In the genomic region with DNA sequence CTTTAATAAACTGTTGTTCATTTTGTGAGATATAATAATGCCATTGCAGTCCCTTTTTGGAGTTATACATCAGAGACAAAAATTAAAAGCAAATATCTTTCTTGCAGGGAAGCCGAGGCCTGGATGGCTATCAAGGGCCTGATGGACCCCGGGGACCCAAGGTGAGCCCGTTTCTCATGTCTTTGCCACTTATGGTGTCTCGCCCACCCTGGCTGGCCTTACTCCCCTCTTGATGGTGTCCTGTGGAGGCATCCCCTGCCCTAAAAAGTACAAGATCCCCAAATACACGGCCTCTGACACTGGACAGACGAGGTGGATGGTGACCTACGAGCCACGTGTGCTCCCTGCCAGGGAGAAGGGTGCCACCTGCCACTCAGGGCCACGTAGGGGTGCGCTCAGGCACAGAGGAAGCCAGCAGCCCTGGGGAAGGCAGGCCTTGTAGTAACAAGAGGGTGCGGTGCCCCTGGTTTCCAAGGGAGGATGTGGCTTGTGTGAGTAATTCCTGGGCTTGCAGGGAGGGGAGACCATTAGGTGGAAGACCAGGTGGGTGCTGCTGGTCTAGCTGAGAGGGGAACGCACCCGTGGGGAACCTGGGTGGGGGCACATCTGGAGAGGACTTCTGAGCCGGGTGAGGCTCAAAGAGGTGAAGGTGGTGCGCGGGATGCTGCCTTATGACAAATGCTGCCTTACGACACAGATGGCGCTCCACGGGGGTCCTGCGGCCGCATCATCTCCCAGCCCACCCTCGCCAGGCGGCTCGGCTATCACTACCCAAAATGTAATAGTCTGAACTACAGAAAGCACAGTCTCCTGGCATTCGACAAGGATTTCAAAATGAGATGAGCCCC, we compare ENCODE assay signal across 22 cellular contexts.
DNase-seq lines count a peak whose midpoint lies in the region; ATAC-seq and TF ChIP-seq lines count a peak whose summit lies in the region.
"Had no signal": no experiment of that assay in that cellular context is flagged by ENCODE, and none has a peak within 500 bp of the region (broad histone marks: within the 10 kb centered on the region; RNA-seq: fewer than 3 reads in every experiment).

No MANE protein-coding gene starts in this region.

- peak overlapping the region in 1 of 12 donors; percentile 46 for H3K27ac ChIP-seq in heart left ventricle
- H3K27ac ChIP-seq in mammary epithelial cell (ENCODE audit: insufficient read depth, low read depth, low read length) = peak overlapping the region; percentile 65
- peak overlapping the region in 3 of 4 donors; percentile 27 to 66 (median 45) for H3K27ac ChIP-seq in transverse colon
- H3K27ac ChIP-seq in MM.1S (ENCODE audit: low read length) = no peak overlapping the region
- H3K27ac ChIP-seq: cardiac muscle cell, left lung had no signal

- H3K27me3 ChIP-seq in heart left ventricle (no peaks in the 10 kb centered on the region), mammary epithelial cell (ENCODE audit: insufficient read depth, low read length) (no peaks in the 10 kb centered on the region), transverse colon (no peaks in the 10 kb centered on the region), MM.1S (replicated peaks; ENCODE audit: insufficient read depth, low read length) (no peaks in the 10 kb centered on the region)
- H3K27me3 ChIP-seq: cardiac muscle cell had no signal

- no peaks in the 10 kb centered on the region for H3F3A ChIP-seq in MM.1S (ENCODE audit: insufficient read depth, low read length)

- BruUV-seq in mammary epithelial cell (replicated peaks; lab: Mats Ljungman, UMichigan) = no TSS peak

- in situ Hi-C loops in mammary epithelial cell (cut with MboI; ENCODE audit: low sequenced_read_pairs in 2 of 2) = no loop called here
- in situ Hi-C loops in transverse colon (cut with MboI; ENCODE audit: low pct_ligation_motif_present in 1 of 4, low pct_unique_long_range_greater_than_20kb in 1 of 4, low sequenced_read_pairs in 3 of 4) = no loop called here

- H3K9me3 Mint-ChIP-seq in activated CD4-positive, alpha-beta T cell treated with anti-CD3 and anti-CD28 coated beads for 36 hours (ENCODE audit: low read depth) = no peaks in the 10 kb centered on the region
- H3K9me3 Mint-ChIP-seq: activated naive CD8-positive, alpha-beta T cell treated with anti-CD3 and anti-CD28 coated beads for 36 hours; activated T-helper 1 cell treated with anti-CD3 and anti-CD28 coated beads, Interleukin-12 subunit alpha, Interleukin-12 subunit beta, Interleukin-2, Interleukin-4 antibody, amounts not matched to agents 30 ng/mL and 10 ng/mL and 1 ng/mL, durations not matched to agents 14 hours and 24 hours and 36 hours; T-helper 1 cell treated with Interleukin-12 subunit alpha and Interleukin-12 subunit beta and Interleukin-4 antibody, amounts not matched to agents 30 μg/mL and 1 μg/mL, for 36 hours; type B pancreatic cell had no signal

- H4K20me1 ChIP-seq in mammary epithelial cell (ENCODE audit: insufficient read depth, low read length) = no peaks in the 10 kb centered on the region
- H4K20me1 ChIP-seq in MM.1S (ENCODE audit: insufficient read depth, low read length) = no peaks in the 10 kb centered on the region

- no peak overlapping the region for H3K27ac Mint-ChIP-seq in activated CD4-positive, alpha-beta T cell treated with anti-CD3 and anti-CD28 coated beads for 36 hours
- H3K27ac Mint-ChIP-seq: activated naive CD8-positive, alpha-beta T cell treated with anti-CD3 and anti-CD28 coated beads for 36 hours; activated T-helper 1 cell treated with anti-CD3 and anti-CD28 coated beads, Interleukin-12 subunit alpha, Interleukin-12 subunit beta, Interleukin-2, Interleukin-4 antibody, amounts not matched to agents 30 ng/mL and 10 ng/mL and 1 ng/mL, durations not matched to agents 14 hours and 24 hours and 36 hours; CD4-positive, CD25-positive, alpha-beta regulatory T cell; T-helper 1 cell treated with Interleukin-12 subunit alpha and Interleukin-12 subunit beta and Interleukin-4 antibody, amounts not matched to agents 30 μg/mL and 1 μg/mL, for 36 hours; type B pancreatic cell had no signal

- TF ChIP-seq POLR2A in heart left ventricle (IDR thresholded peaks at IDR 0.05) (no peak), transverse colon (IDR thresholded peaks at IDR 0.05) (no peak)

- no peaks in the 10 kb centered on the region for H3K9me2 ChIP-seq in MM.1S (replicated peaks; ENCODE audit: insufficient read depth, low read length)

- no peak overlapping the region for H3K4me3 Mint-ChIP-seq in activated CD4-positive, alpha-beta T cell treated with anti-CD3 and anti-CD28 coated beads for 36 hours
- H3K4me3 Mint-ChIP-seq: activated naive CD8-positive, alpha-beta T cell treated with anti-CD3 and anti-CD28 coated beads for 36 hours; activated T-helper 1 cell treated with anti-CD3 and anti-CD28 coated beads, Interleukin-12 subunit alpha, Interleukin-12 subunit beta, Interleukin-2, Interleukin-4 antibody, amounts not matched to agents 30 ng/mL and 10 ng/mL and 1 ng/mL, durations not matched to agents 14 hours and 24 hours and 36 hours; CD4-positive, CD25-positive, alpha-beta regulatory T cell; T-helper 1 cell treated with Interleukin-12 subunit alpha and Interleukin-12 subunit beta and Interleukin-4 antibody, amounts not matched to agents 30 μg/mL and 1 μg/mL, for 36 hours; type B pancreatic cell had no signal

- no peak for ATAC-seq in heart left ventricle
- ATAC-seq in activated CD4-positive, alpha-beta T cell treated with anti-CD3 and anti-CD28 coated beads for 36 hours = no peak
- ATAC-seq: HCT116, left lung had no signal

- POLR2A ChIA-PET in activated CD4-positive, alpha-beta T cell treated with anti-CD3 and anti-CD28 coated beads for 36 hours (lab: Charles Lee) = no interaction called here

- H2AFZ ChIP-seq in mammary epithelial cell (ENCODE audit: low read depth, low read length) = no peak overlapping the region
- H2AFZ ChIP-seq in MM.1S (ENCODE audit: low read length) = no peak overlapping the region

- H3K4me1 Mint-ChIP-seq in activated CD4-positive, alpha-beta T cell treated with anti-CD3 and anti-CD28 coated beads for 36 hours = no peaks in the 10 kb centered on the region

- CTCF ChIA-PET in mammary epithelial cell (lab: Charles Lee; ENCODE audit: low non-redundant PET) = no interaction called here
- CTCF ChIA-PET in activated CD4-positive, alpha-beta T cell treated with anti-CD3 and anti-CD28 coated beads for 36 hours (lab: Charles Lee) = no interaction called here

- 90 to 93% (median 92%) methylated on average over 24 to 25 of the region's 25 CpGs for WGBS in heart left ventricle, 4 donors
- WGBS in mammary epithelial cell (ENCODE audit: low coverage, missing lambda C conversion rate) = 37% methylated on average over 23 of the region's 25 CpGs
- WGBS in transverse colon (ENCODE audit: low coverage in 1 of 2), 2 donors = 84 to 85% methylated on average over 4 to 25 of the region's 25 CpGs

- H3K4me2 ChIP-seq in mammary epithelial cell (ENCODE audit: insufficient read depth, low read depth, low read length) (peak overlapping the region; percentile 43), MM.1S (ENCODE audit: low read depth, low read length) (no peak overlapping the region)

- no peak overlapping the region for H3K4me3 ChIP-seq in heart left ventricle
- no peak overlapping the region for H3K4me3 ChIP-seq in mammary epithelial cell (replicated peaks in 1 of 3; ENCODE audit: insufficient read depth in 1 of 3, low read depth in 2 of 3, low read length in 3 of 3)
- H3K4me3 ChIP-seq in transverse colon = no peak overlapping the region
- no peak overlapping the region for H3K4me3 ChIP-seq in MM.1S (ENCODE audit: low read length)
- H3K4me3 ChIP-seq: cardiac muscle cell, left lung had no signal

- H3K9ac ChIP-seq in mammary epithelial cell (ENCODE audit: insufficient read depth, low read length) (no peak overlapping the region), MM.1S (ENCODE audit: low read length) (no peak overlapping the region)

- TF ChIP-seq EP300 in transverse colon (IDR thresholded peaks at IDR 0.05; ENCODE audit: low read depth) = no peak

- H3K9me3 ChIP-seq in heart left ventricle (no peaks in the 10 kb centered on the region), mammary epithelial cell (replicated peaks; ENCODE audit: insufficient read depth, low read length) (no peaks in the 10 kb centered on the region), transverse colon (no peaks in the 10 kb centered on the region), MM.1S (replicated peaks; ENCODE audit: insufficient read depth, low read length) (no peaks in the 10 kb centered on the region)
- H3K9me3 ChIP-seq: left lung had no signal

- DNase-seq in cardiac septum (ENCODE audit: low spot score) (peak; percentile 60), heart left ventricle (no peak), mammary epithelial cell (peak; percentile 75), kidney tubule cell (ENCODE audit: low spot score) (peak; percentile 63), transverse colon (no peak), MM.1S (no peak), DMS53 (lab: John Stamatoyannopoulos, UW) (no peak)
- no peak for DNase-seq in activated CD4-positive, alpha-beta T cell treated with anti-CD3 and anti-CD28 coated beads for 36 hours
- DNase-seq: 8988T; activated naive CD8-positive, alpha-beta T cell treated with anti-CD3 and anti-CD28 coated beads for 36 hours; CD4-positive, CD25-positive, alpha-beta regulatory T cell; DND-41; left lung; NCI-H187 treated with DMSO at 0.1 percent for 48 hours; nucleus accumbens; SHP77; small intestine had no signal

- no peak for TF ChIP-seq CTCF in heart left ventricle (IDR thresholded peaks at IDR 0.05)
- no peak for TF ChIP-seq CTCF in mammary epithelial cell (conservative IDR thresholded peaks at IDR 0.05 in 1 of 2, IDR thresholded peaks at IDR 0.05 in 1 of 2; ENCODE audit: extremely low read depth in 1 of 2, insufficient read depth in 1 of 2, low read depth in 1 of 2, low read length in 2 of 2)
- no peak for TF ChIP-seq CTCF in transverse colon (IDR thresholded peaks at IDR 0.05)
- TF ChIP-seq CTCF in MM.1S (IDR thresholded peaks at IDR 0.05; ENCODE audit: low read length) = no peak

- H3K36me3 Mint-ChIP-seq in activated CD4-positive, alpha-beta T cell treated with anti-CD3 and anti-CD28 coated beads for 36 hours (ENCODE audit: low read depth) = no peaks in the 10 kb centered on the region
- H3K36me3 Mint-ChIP-seq: activated naive CD8-positive, alpha-beta T cell treated with anti-CD3 and anti-CD28 coated beads for 36 hours; CD4-positive, CD25-positive, alpha-beta regulatory T cell had no signal

- peaks cover 36% of the 10 kb centered on the region for H3K27me3 Mint-ChIP-seq in activated CD4-positive, alpha-beta T cell treated with anti-CD3 and anti-CD28 coated beads for 36 hours
- H3K27me3 Mint-ChIP-seq: type B pancreatic cell had no signal

- H3K79me2 ChIP-seq in mammary epithelial cell (ENCODE audit: insufficient read depth, low read length) (no peaks in the 10 kb centered on the region), MM.1S (ENCODE audit: low read length) (no peaks in the 10 kb centered on the region)

- peaks cover 0 to 11% (median 1%) of the 10 kb centered on the region in 12 donors for H3K4me1 ChIP-seq in heart left ventricle
- H3K4me1 ChIP-seq in mammary epithelial cell (ENCODE audit: insufficient read depth, low read length) = peaks cover 72% of the 10 kb centered on the region
- peaks cover 5 to 15% (median 9%) of the 10 kb centered on the region in 4 donors for H3K4me1 ChIP-seq in transverse colon
- H3K4me1 ChIP-seq in MM.1S (ENCODE audit: low read length) = no peaks in the 10 kb centered on the region

- intact Hi-C loops in cardiac septum (cut with DNase I) = no loop called here
- intact Hi-C loops in heart left ventricle (cut with DNase I) = loop anchor here in 1 of 10 donors (10.0 kb wide), 1 partner anchor 221 kb away; no protein-coding TSS in a partner anchor
- intact Hi-C loops in mammary epithelial cell (cut with micrococcal nuclease) = loop anchor here (2.0 to 10.0 kb wide), 2 partner anchors 33 to 311 kb away; no protein-coding TSS in a partner anchor
- intact Hi-C loops in transverse colon (cut with DNase I; ENCODE audit: low total_unique reads) = no loop called here
- intact Hi-C loops in activated CD4-positive, alpha-beta T cell treated with anti-CD3 and anti-CD28 coated beads for 36 hours (cut with DNase I, micrococcal nuclease) = no loop called here

- dilution Hi-C loops in mammary epithelial cell (cut with HindIII; ENCODE audit: low sequenced_read_pairs) = no loop called here

- H3K36me3 ChIP-seq in heart left ventricle (peaks cover 0 to 100% (median 72%) of the 10 kb centered on the region in 9 donors), mammary epithelial cell (ENCODE audit: insufficient read depth, low read length) (peaks cover 11% of the 10 kb centered on the region), transverse colon (peaks cover 0 to 5% (median 0%) of the 10 kb centered on the region in 4 donors), MM.1S (replicated peaks; ENCODE audit: insufficient read depth, low read length) (no peaks in the 10 kb centered on the region)

Comparison
In these comparisons a context has a peak if more than half of its experiments do, and no peak if none do; other contexts are left out.
1. DNase-seq: peak in cardiac septum (single experiment), mammary epithelial cell (single experiment) and kidney tubule cell (single experiment); none in heart left ventricle (0 of 5), transverse colon (single experiment), activated CD4-positive, alpha-beta T cell treated with anti-CD3 and anti-CD28 coated beads for 36 hours (single experiment), MM.1S (single experiment) and DMS53 (single experiment).